ENCODE assay signal across 8 cellular contexts in genomic region chr12:102478416-102479098, GRCh38. TPM values are rescaled to one million over a fixed set of nuclear protein-coding genes. Genes with fewer than 3 reads are reported as not detected.
DNase-seq lines count a peak whose midpoint lies in the region; ATAC-seq and TF ChIP-seq lines count a peak whose summit lies in the region.

No MANE protein-coding gene starts in this region.

- TF ChIP-seq POLR2A in gastroesophageal sphincter (IDR thresholded peaks at IDR 0.05), result no peak

- H3K4me1 ChIP-seq in gastroesophageal sphincter, result peaks cover 0 to 31% (median 13%) of the 10 kb centered on the region in 3 donors

- H3K4me3 ChIP-seq in gastroesophageal sphincter, result peak overlapping the region; percentile 43 to 44

- H3K27me3 ChIP-seq in gastroesophageal sphincter, result no peaks in the 10 kb centered on the region

- no peaks in the 10 kb centered on the region for H3K36me3 ChIP-seq in gastroesophageal sphincter

- DNase-seq in activated T-cell treated with anti-CD3 and anti-CD28 coated beads for 24 hours (ENCODE audit: low read depth) (peak; percentile 3), NCI-H2029 (lab: John Stamatoyannopoulos, UW) (peak; percentile 18), retina (no peak), putamen (ENCODE audit: low spot score) (no peak)
- DNase-seq in activated T-cell treated with anti-CD3 and anti-CD28 coated beads, Interleukin-2, amount 50 U/mL, for 1 hour, result no peak
- peak; percentile 51 for DNase-seq in stimulated activated naive CD8-positive, alpha-beta T cell treated with anti-CD3 and anti-CD28 coated beads, Interleukin-15, Interleukin-2, amounts not matched to agents 100 U/mL and 50 U/mL, for 24 hours

- ATAC-seq in GM21786 (IDR thresholded peaks at IDR 0.05; ENCODE audit: unreplicated experiment) (peak; percentile 66), gastroesophageal sphincter (no peak)
- ATAC-seq in stimulated activated naive CD8-positive, alpha-beta T cell treated with anti-CD3 and anti-CD28 coated beads, Interleukin-15, Interleukin-2, amounts not matched to agents 100 U/mL and 50 U/mL, for 24 hours, result peak; percentile 51

- peak overlapping the region; percentile 17 to 60 (median 46) for H3K27ac ChIP-seq in gastroesophageal sphincter

- TF ChIP-seq EP300 in gastroesophageal sphincter (IDR thresholded peaks at IDR 0.05), result no peak

- TF ChIP-seq CTCF in gastroesophageal sphincter (IDR thresholded peaks at IDR 0.05), result no peak

- 19 to 29% methylated on average over 2 to 3 of the region's 4 CpGs for WGBS in gastroesophageal sphincter (ENCODE audit: low coverage in 1 of 2), 2 donors

- H3K9me3 ChIP-seq in gastroesophageal sphincter, result no peaks in the 10 kb centered on the region

RNA-seq across cellular contexts. Expression of gene IGF1, which starts 1.8 kb away (rescaled TPM):
- total RNA-seq in gastroesophageal sphincter, result 10 to 100 TPM; 17.3 to 58.7 (median 43.1) TPM

Comparison
In these comparisons a context has a peak if more than half of its experiments do, and no peak if none do; other contexts are left out.
1. DNase-seq: peak in activated T-cell treated with anti-CD3 and anti-CD28 coated beads for 24 hours (single experiment), NCI-H2029 (single experiment) and stimulated activated naive CD8-positive, alpha-beta T cell treated with anti-CD3 and anti-CD28 coated beads, Interleukin-15, Interleukin-2, amounts not matched to agents 100 U/mL and 50 U/mL, for 24 hours (single experiment); none in activated T-cell treated with anti-CD3 and anti-CD28 coated beads, Interleukin-2, amount 50 U/mL, for 1 hour (single experiment), retina (single experiment) and putamen (single experiment).